ENCODE assay signal across 8 cellular contexts in genomic region chr19:7636691-7637373, GRCh38. TPM values are rescaled to one million over a fixed set of nuclear protein-coding genes. Genes with fewer than 3 reads are reported as not detected.
A peak's percentile ranks its signal among the peaks of the same experiment; 100 is the strongest.
DNase-seq lines count a peak whose midpoint lies in the region; ATAC-seq and TF ChIP-seq lines count a peak whose summit lies in the region.

TSS of gene STXBP2 (plus strand) at chr19:7637110. CDS start at chr19:7637150, 40 bp downstream.

- CTCF ChIA-PET in HEK293T (lab: Yijun Ruan, JAX) (interaction anchor here (0.6 to 1.2 kb wide), 2 partner anchors 68 to 334 kb away, joined by 3 to 5 read pairs; no protein-coding TSS in a partner anchor), activated B cell treated with CpG ODN at 0.5 μM for 24 hours (lab: Charles Lee) (interaction anchor here (1.0 to 2.5 kb wide), 4 partner anchors 15 to 256 kb away, joined by 3 to 7 read pairs (median 4); no protein-coding TSS in a partner anchor), mammary epithelial cell (lab: Charles Lee; ENCODE audit: low non-redundant PET) (interaction anchor here (0.7 kb wide), 1 partner anchor 54 kb away, joined by 3 read pairs; no protein-coding TSS in a partner anchor)

- TF ChIP-seq CTCF in activated B cell treated with CpG ODN at 0.5 μM for 24 hours (IDR thresholded peaks at IDR 0.05) (no peak), mammary epithelial cell (conservative IDR thresholded peaks at IDR 0.05 in 1 of 2, IDR thresholded peaks at IDR 0.05 in 1 of 2; ENCODE audit: extremely low read depth in 1 of 2, insufficient read depth in 1 of 2, low read depth in 1 of 2, low read length in 2 of 2) (no peak)

- WGBS in mammary epithelial cell (ENCODE audit: low coverage, missing lambda C conversion rate): 0% methylated on average over 3 of the region's 61 CpGs

- H3K9me3 ChIP-seq in mammary epithelial cell (replicated peaks; ENCODE audit: insufficient read depth, low read length): no peaks in the 10 kb centered on the region

- peak within 1 kb of the TSS; percentile 67 for H3K9ac ChIP-seq in mammary epithelial cell (ENCODE audit: insufficient read depth, low read length)

- peak; percentile 64 for DNase-seq in DMS79 (lab: John Stamatoyannopoulos, UW)
- peak; percentile 94 for DNase-seq in HEK293T (ENCODE audit: extremely low spot score)
- peak; percentile 31 to 76 for DNase-seq in NCI-H1930 (lab: John Stamatoyannopoulos, UW)
- DNase-seq in activated B cell treated with CpG ODN at 0.5 μM for 24 hours: peak; percentile 93
- DNase-seq in mammary epithelial cell: peak; percentile 73
- DNase-seq in left colon: peak; percentile 79 to 93
- peak; percentile 84 to 88 (median 86) for DNase-seq in stimulated activated CD4-positive, alpha-beta T cell treated with anti-CD3 and anti-CD28 coated beads, TNF-alpha, amount 100 ng/mL, for 24 hours (ENCODE audit: low read depth in 3 of 3)
- DNase-seq in posterior cingulate gyrus: no peak

- H3K4me1 Mint-ChIP-seq in activated B cell treated with CpG ODN at 0.5 μM for 24 hours: peaks cover 36% of the 10 kb centered on the region

- no peaks in the 10 kb centered on the region for H3K27me3 ChIP-seq in mammary epithelial cell (ENCODE audit: insufficient read depth, low read length)

- POLR2A ChIA-PET in HEK293T (lab: Yijun Ruan, JAX): interaction anchor here (1.0 kb wide), 1 partner anchor 44 kb away, joined by 3 read pairs; the partner anchor contains the start of gene TRAPPC5
- POLR2A ChIA-PET in activated B cell treated with CpG ODN at 0.5 μM for 24 hours (lab: Charles Lee): interaction anchor here (0.6 to 2.7 kb wide), 6 partner anchors 8 to 692 kb away, joined by 3 to 13 read pairs (median 4); partner anchors contain the start of genes FCER2, PET100, SNAPC2 and TRAPPC5

- dilution Hi-C loops in mammary epithelial cell (cut with HindIII; ENCODE audit: low sequenced_read_pairs): no loop called here

- peaks cover 26% of the 10 kb centered on the region for H3K79me2 ChIP-seq in mammary epithelial cell (ENCODE audit: insufficient read depth, low read length)

- peak within 1 kb of the TSS; percentile 90 for H3K27ac Mint-ChIP-seq in activated B cell treated with CpG ODN at 0.5 μM for 24 hours

- H4K20me1 ChIP-seq in mammary epithelial cell (ENCODE audit: insufficient read depth, low read length): no peaks in the 10 kb centered on the region

- ATAC-seq in activated B cell treated with CpG ODN at 0.5 μM for 24 hours (ENCODE audit: low read depth) (peak; percentile 98), left colon (peak; percentile 97)

- H3K4me3 Mint-ChIP-seq in activated B cell treated with CpG ODN at 0.5 μM for 24 hours: peak within 1 kb of the TSS; percentile 86

- in situ Hi-C loops in mammary epithelial cell (cut with MboI; ENCODE audit: low sequenced_read_pairs in 2 of 2): no loop called here

- peaks cover 24% of the 10 kb centered on the region for H3K36me3 Mint-ChIP-seq in activated B cell treated with CpG ODN at 0.5 μM for 24 hours (ENCODE audit: low read depth)

- peak within 1 kb of the TSS; percentile 58 to 65 (median 59) for H3K4me3 ChIP-seq in mammary epithelial cell (replicated peaks in 1 of 3; ENCODE audit: insufficient read depth in 1 of 3, low read depth in 2 of 3, low read length in 3 of 3)

- no peaks in the 10 kb centered on the region for H3K36me3 ChIP-seq in mammary epithelial cell (ENCODE audit: insufficient read depth, low read length)

- H3K4me2 ChIP-seq in mammary epithelial cell (ENCODE audit: insufficient read depth, low read depth, low read length): peak within 1 kb of the TSS; percentile 87

- no peaks in the 10 kb centered on the region for H3K27me3 Mint-ChIP-seq in activated B cell treated with CpG ODN at 0.5 μM for 24 hours

- no TSS peak for BruUV-seq in mammary epithelial cell (replicated peaks; lab: Mats Ljungman, UMichigan)

- peak within 1 kb of the TSS; percentile 27 for H3K27ac ChIP-seq in mammary epithelial cell (ENCODE audit: insufficient read depth, low read depth, low read length)

- H3K9me3 Mint-ChIP-seq in activated B cell treated with CpG ODN at 0.5 μM for 24 hours: no peaks in the 10 kb centered on the region

- H3K4me1 ChIP-seq in mammary epithelial cell (ENCODE audit: insufficient read depth, low read length): peaks cover 5% of the 10 kb centered on the region

- intact Hi-C loops in activated B cell treated with CpG ODN at 0.5 μM for 24 hours (cut with micrococcal nuclease) (loop anchor here (1.0 to 2.0 kb wide), 4 partner anchors 8 to 102 kb away; partner anchors contain the start of genes PET100, PNPLA6, TRAPPC5 and XAB2), mammary epithelial cell (cut with micrococcal nuclease) (loop anchor here (10.0 kb wide), 1 partner anchor 72 kb away; no protein-coding TSS in a partner anchor), left colon (cut with DNase I, micrococcal nuclease) (no loop called here), posterior cingulate gyrus (cut with DNase I) (no loop called here)

- H2AFZ ChIP-seq in mammary epithelial cell (ENCODE audit: low read depth, low read length): peak within 1 kb of the TSS; percentile 97

TF ChIP-seq in HEK293T, 16 proteins besides CTCF, POLR2A, EP300 and RAD21:
- TF ChIP-seq ELF4 (IDR thresholded peaks at IDR 0.05): peak; percentile 50; the same call in 1 of the 2 replicates
- peak; percentile 88 for TF ChIP-seq L3MBTL2 (conservative IDR thresholded peaks at IDR 0.05)
- TF ChIP-seq HDGF (IDR thresholded peaks at IDR 0.05; ENCODE audit: borderline replicate concordance): no peak
TF ChIP-seq in HEK293T: peak in this region for 2.

RNA-seq across cellular contexts. Expression of gene STXBP2, which starts in this region (rescaled TPM):
- total RNA-seq in activated B cell treated with CpG ODN at 0.5 μM for 24 hours: 147 and 176 TPM in 2 replicates
- 10 to 100 TPM; 34.3 to 82.0 TPM for total RNA-seq in mammary epithelial cell
- polyA plus RNA-seq in mammary epithelial cell: 78.1 TPM
- polyA minus RNA-seq in mammary epithelial cell: 108 TPM
- total RNA-seq in left colon: 100 to 1,000 TPM; 186 to 209 TPM

Comparison
In these comparisons a context has a peak if more than half of its experiments do, and no peak if none do; other contexts are left out.
1. DNase-seq: peak in DMS79 (single experiment), HEK293T (single experiment), NCI-H1930 (2 of 2), activated B cell treated with CpG ODN at 0.5 μM for 24 hours (single experiment), mammary epithelial cell (single experiment), left colon (2 of 2) and stimulated activated CD4-positive, alpha-beta T cell treated with anti-CD3 and anti-CD28 coated beads, TNF-alpha, amount 100 ng/mL, for 24 hours (3 of 3); none in posterior cingulate gyrus (0 of 10).
2. intact Hi-C loops: an anchor here in activated B cell treated with CpG ODN at 0.5 μM for 24 hours (1.0 to 2.0 kb wide) and mammary epithelial cell (10.0 kb wide); none called in left colon and posterior cingulate gyrus.